Comparison of ENCODE assay signal across 8 cellular contexts in the genomic region with DNA sequence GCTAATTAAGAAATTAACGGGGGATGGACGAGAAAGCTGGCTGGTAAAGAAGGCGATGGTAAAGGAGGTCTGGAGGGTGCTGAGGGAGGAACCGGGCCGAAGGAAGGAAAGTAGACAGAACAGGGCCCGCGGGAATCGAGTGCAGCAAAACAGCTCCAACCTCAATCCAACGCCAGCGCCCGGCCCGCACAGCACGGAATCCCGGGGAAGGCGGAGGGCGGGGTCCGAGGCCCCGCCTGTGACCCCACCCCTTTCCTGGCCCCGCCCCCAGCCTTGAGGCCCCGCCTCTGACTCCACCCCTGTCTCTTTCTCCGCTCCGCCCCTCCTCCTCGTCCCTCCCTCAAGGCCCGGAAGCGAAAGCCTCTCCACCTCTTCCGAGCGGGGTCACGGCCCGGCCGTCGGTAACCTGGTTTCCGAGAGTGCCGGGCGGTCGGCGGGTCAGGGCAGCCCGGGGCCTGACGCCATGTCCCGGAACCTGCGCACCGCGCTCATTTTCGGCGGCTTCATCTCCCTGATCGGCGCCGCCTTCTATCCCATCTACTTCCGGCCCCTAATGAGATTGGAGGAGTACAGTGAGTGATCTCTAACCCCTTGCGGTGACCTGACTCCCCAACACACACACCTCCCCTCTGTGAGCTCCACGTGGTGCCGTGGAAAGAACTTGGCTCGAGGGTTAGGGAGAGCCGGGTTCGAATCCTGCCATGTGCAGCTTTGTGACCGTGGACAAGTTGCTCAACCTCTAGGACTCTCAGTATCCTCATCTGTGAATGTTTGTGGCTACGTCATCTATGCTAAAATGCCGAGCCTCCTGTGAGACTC. TPM values are rescaled to one million over a fixed set of nuclear protein-coding genes. Genes with fewer than 3 reads are reported as not detected.
DNase-seq lines count a peak whose midpoint lies in the region; ATAC-seq, FAIRE-seq and TF ChIP-seq lines count a peak whose summit lies in the region.

A gene (plus strand): TSS at position 370 of the 819 bp plus-strand sequence. CDS start 94 bp downstream, at position 464.

- TF ChIP-seq CTCF in H1 (IDR thresholded peaks at IDR 0.05; ENCODE audit: control extremely low read depth in 1 of 3, insufficient read depth in 1 of 3, low read depth in 1 of 3, low read length in 3 of 3): no peak

- FAIRE-seq in H1 (lab: Jason Lieb, UNC): peak; percentile 69

- peak within 1 kb of the TSS; percentile 71 for H3K18ac ChIP-seq in H1 (ENCODE audit: extremely low read depth, low read length)

- 0 out of 2 replicates have a peak, but pooled peaks cover 2% of the 10 kb centered on the region for H3K79me1 ChIP-seq in H1 (ENCODE audit: low read depth, low read length)

- no peaks in the 10 kb centered on the region for H3K36me3 ChIP-seq in H1 (ENCODE audit: control insufficient read depth in 2 of 4, insufficient read depth in 4 of 4, low read length in 3 of 4)

- H4K20me1 ChIP-seq in H1 (replicated peaks in 1 of 2; ENCODE audit: control insufficient read depth in 1 of 2, insufficient read depth in 2 of 2, low read length in 2 of 2): no peaks in the 10 kb centered on the region

- H3K14ac ChIP-seq in H1 (ENCODE audit: insufficient read length): no peak within 1 kb of the TSS

- no peak within 1 kb of the TSS for H3K23ac ChIP-seq in H1 (ENCODE audit: insufficient read length)

- in situ Hi-C loops in Caki2 (cut with HindIII; ENCODE audit: low pct_unique_long_range_greater_than_20kb, low sequenced_read_pairs): no loop called here

- H3K27me3 Mint-ChIP-seq in activated CD8-positive, alpha-beta memory T cell treated with anti-CD3 and anti-CD28 coated beads, Interleukin-2, amount 10 ng/mL, durations not matched to agents 7 days and 5 days: no peaks in the 10 kb centered on the region

- 4% methylated on average over 40 of the region's 57 CpGs; no CpG with 5 or more reads in 1 of the 2 experiments for whole genome bisulfite sequencing in H1 (ENCODE audit: extremely low coverage in 1 of 2, insufficient coverage in 1 of 2, insufficient read length in 1 of 2, insufficient replicate concordance in 2 of 2, low coverage in 1 of 2, low lambda C conversion rate in 2 of 2, missing lambda C conversion rate in 1 of 2), 2 experiments

- POLR2A ChIA-PET in H1 (lab: Charles Lee; ENCODE audit: partially characterized antibody): interaction anchor here (0.6 to 2.2 kb wide), 15 partner anchors 9 to 568 kb away, joined by 3 to 10 read pairs (median 3); no protein-coding TSS in a partner anchor

- H3K56ac ChIP-seq in H1 (replicated peaks; ENCODE audit: insufficient read length, low read depth, low read length): peak within 1 kb of the TSS; percentile 34

- H3K9me3 ChIP-seq in H1 (ENCODE audit: insufficient read depth in 2 of 2, low read depth in 1 of 2, low read length in 1 of 2): no peaks in the 10 kb centered on the region; a peak in 1 of 4 replicates

- H3K4me3 Mint-ChIP-seq in activated CD8-positive, alpha-beta memory T cell treated with anti-CD3 and anti-CD28 coated beads, Interleukin-2, amount 10 ng/mL, durations not matched to agents 7 days and 5 days: peak within 1 kb of the TSS; percentile 88

- H4K8ac ChIP-seq in H1 (ENCODE audit: extremely low read depth, insufficient read depth, low read length): peak within 1 kb of the TSS; percentile 95; the same call in 1 of the 2 replicates

- H3K23me2 ChIP-seq in H1 (ENCODE audit: low read depth, low read length): peaks cover 9% of the 10 kb centered on the region

- peaks cover 19% of the 10 kb centered on the region for H3K4me1 Mint-ChIP-seq in activated CD8-positive, alpha-beta memory T cell treated with anti-CD3 and anti-CD28 coated beads, Interleukin-2, amount 10 ng/mL, durations not matched to agents 7 days and 5 days

- H2BK20ac ChIP-seq in H1 (ENCODE audit: low read length): no peak within 1 kb of the TSS

- H2BK12ac ChIP-seq in H1 (ENCODE audit: low read depth, low read length): peak within 1 kb of the TSS; percentile 85; the same call in 1 of the 2 replicates

- H3K27ac Mint-ChIP-seq in activated CD8-positive, alpha-beta memory T cell treated with anti-CD3 and anti-CD28 coated beads, Interleukin-2, amount 10 ng/mL, durations not matched to agents 7 days and 5 days: peak within 1 kb of the TSS; percentile 97

- H3K9ac ChIP-seq in H1 (replicated peaks in 1 of 4; ENCODE audit: extremely low read depth in 1 of 4, low read depth in 3 of 4, low read length in 3 of 4): peak within 1 kb of the TSS; percentile 46 to 88 (median 78)

- H3K36me3 Mint-ChIP-seq in activated CD8-positive, alpha-beta memory T cell treated with anti-CD3 and anti-CD28 coated beads, Interleukin-2, amount 10 ng/mL, durations not matched to agents 7 days and 5 days: peaks cover 3% of the 10 kb centered on the region

- no peak for TF ChIP-seq RAD21 in H1 (IDR thresholded peaks at IDR 0.05 in 1 of 2, conservative IDR thresholded peaks at IDR 0.05 in 1 of 2; ENCODE audit: low read depth in 2 of 2, low read length in 2 of 2)

- DNase-seq in Caki2 (ENCODE audit: low read depth) (peak; percentile 84), HT-29 (ENCODE audit: low spot score) (peak; percentile 89), NOMO-1 treated with DMSO at 0.1 percent for 48 hours (lab: John Stamatoyannopoulos, UW; ENCODE audit: unreplicated experiment) (peak; percentile 88), H1 (ENCODE audit: low read depth in 1 of 2, low spot score in 2 of 2) (peak; percentile 61 to 93), mesenteric fat pad (ENCODE audit: low spot score) (peak; percentile 97)
- DNase-seq in activated CD8-positive, alpha-beta memory T cell treated with anti-CD3 and anti-CD28 coated beads, Interleukin-2, amount 10 ng/mL, durations not matched to agents 7 days and 5 days: peak; percentile 93
- peak; percentile 86 for DNase-seq in stimulated activated CD8-positive, alpha-beta memory T cell treated with anti-CD3 and anti-CD28 coated beads, Interleukin-15, amount 100 ng/mL, for 24 hours (ENCODE audit: low read depth)

- H4K5ac ChIP-seq in H1 (ENCODE audit: insufficient read length, low read depth, low read length): peak within 1 kb of the TSS; percentile 10

- H4K91ac ChIP-seq in H1 (replicated peaks; ENCODE audit: insufficient read length, low read length): peak within 1 kb of the TSS; percentile 45

- H2AK5ac ChIP-seq in H1 (ENCODE audit: low read depth, low read length): no peak within 1 kb of the TSS

- peak within 1 kb of the TSS; percentile 89 for H3K4ac ChIP-seq in H1 (replicated peaks; ENCODE audit: insufficient read length, low read depth, low read length)

- peak within 1 kb of the TSS; percentile 75 to 89 (median 82) for H3K4me3 ChIP-seq in H1 (ENCODE audit: extremely low read depth in 1 of 4, insufficient read depth in 2 of 4, low read depth in 3 of 4, low read length in 4 of 4)

- peak within 1 kb of the TSS; percentile 83 for H3K27ac ChIP-seq in H1 (ENCODE audit: low read depth, low read length)

- no peak for TF ChIP-seq EP300 in H1 (IDR thresholded peaks at IDR 0.05; ENCODE audit: borderline replicate concordance in 1 of 2, low read depth in 2 of 2, low read length in 2 of 2)

- no peak within 1 kb of the TSS for H2BK120ac ChIP-seq in H1 (replicated peaks; ENCODE audit: low read depth, low read length)

- peaks cover 3 to 7% (median 5%) of the 10 kb centered on the region in 4 experiments; a peak in 6 of 7 replicates for H3K4me1 ChIP-seq in H1 (replicated peaks in 1 of 4; ENCODE audit: control insufficient read depth in 3 of 4, insufficient read depth in 4 of 4, low read length in 3 of 4)

- peak within 1 kb of the TSS; percentile 59 for H2AFZ ChIP-seq in H1 (ENCODE audit: low read length)

- H3K79me2 ChIP-seq in H1 (ENCODE audit: control insufficient read depth in 1 of 2, insufficient read depth in 2 of 2, low read length in 2 of 2): 0 out of 4 replicates have a peak, but pooled peaks cover 0 to 7% of the 10 kb centered on the region in 2 experiments

- H2BK5ac ChIP-seq in H1 (ENCODE audit: low read depth, low read length): peak within 1 kb of the TSS; percentile 97

- H3K27me3 ChIP-seq in H1 (replicated peaks in 1 of 4; ENCODE audit: control insufficient read depth in 3 of 4, extremely low read depth in 1 of 4, insufficient read depth in 3 of 4, low read length in 3 of 4): peaks cover 0 to 8% (median 4%) of the 10 kb centered on the region in 4 experiments; a peak in 3 of 7 replicates

- CTCF ChIA-PET in activated CD8-positive, alpha-beta memory T cell treated with anti-CD3 and anti-CD28 coated beads, Interleukin-2, amount 10 ng/mL, durations not matched to agents 7 days and 5 days (lab: Charles Lee): interaction anchor here (1.1 to 2.2 kb wide), 5 partner anchors 25 to 74 kb away, joined by 3 to 8 read pairs (median 5); no protein-coding TSS in a partner anchor
- CTCF ChIA-PET in H1 (lab: Charles Lee; ENCODE audit: partially characterized antibody): interaction anchor here (1.1 to 2.8 kb wide), 7 partner anchors 12 to 169 kb away, joined by 3 to 13 read pairs (median 4); no protein-coding TSS in a partner anchor

- ATAC-seq in GM21360 (IDR thresholded peaks at IDR 0.05; ENCODE audit: unreplicated experiment): peak; percentile 93
- peak; percentile 94 for ATAC-seq in activated CD8-positive, alpha-beta memory T cell treated with anti-CD3 and anti-CD28 coated beads, Interleukin-2, amount 10 ng/mL, durations not matched to agents 7 days and 5 days

- H3K9me3 Mint-ChIP-seq in activated CD8-positive, alpha-beta memory T cell treated with anti-CD3 and anti-CD28 coated beads, Interleukin-2, amount 10 ng/mL, durations not matched to agents 7 days and 5 days (ENCODE audit: low read depth): peaks cover 3% of the 10 kb centered on the region

- peak; percentile 87 to 94 for TF ChIP-seq POLR2A in H1 (IDR thresholded peaks at IDR 0.05; ENCODE audit: control extremely low read depth in 1 of 2, low read depth in 2 of 2, low read length in 2 of 2)

- H2BK15ac ChIP-seq in H1 (ENCODE audit: low read length): peak within 1 kb of the TSS; percentile 54

- H3K4me2 ChIP-seq in H1 (ENCODE audit: insufficient read depth in 1 of 2, low read depth in 2 of 2, low read length in 2 of 2): peak within 1 kb of the TSS; percentile 80 to 95

TF ChIP-seq in H1, 55 proteins besides CTCF, POLR2A, EP300 and RAD21 (continues in another document):
- TF ChIP-seq TAF1 (IDR thresholded peaks at IDR 0.05; ENCODE audit: low read depth, low read length): peak; percentile 77; the same call in 1 of the 2 replicates

RNA-seq across cellular contexts. Expression of the gene that starts here (rescaled TPM):
- total RNA-seq in Caki2 (2014; rRNA removed; shearing (Covaris generic); ENCODE audit: low replicate concordance): 53.9 and 96.5 TPM in 2 replicates
- total RNA-seq in HT-29 (2014; rRNA removed; shearing (Covaris generic)): 19.4 and 22.5 TPM in 2 replicates
- 1 to 10 TPM; 9.6 to 9.9 TPM for total RNA-seq in activated CD8-positive, alpha-beta memory T cell treated with anti-CD3 and anti-CD28 coated beads, Interleukin-2, amount 10 ng/mL, durations not matched to agents 7 days and 5 days
- 30.9 and 36.9 TPM in 2 replicates for total RNA-seq in H1 (2021; fragmentation: NEBNext Ultra II Directional; extraction: Animal tissue kit (Norgen Biotek cat#: 25700))
- 15.8 and 21.9 TPM in 2 replicates for polyA plus RNA-seq in H1 (2011; rRNA removed)
- 33.6 TPM for polyA plus RNA-seq in H1 (2011; cell fraction: cytosol; rRNA removed)
- polyA plus RNA-seq in H1 (2011; cell fraction: nucleus; rRNA removed): 10.5 TPM
- 35.0 to 46.1 TPM (median 40.6 TPM) in 4 replicates for polyA plus RNA-seq in H1 (2012, experiment 1 of 2)
- 19.5 TPM for polyA plus RNA-seq in H1 (2012, experiment 2 of 2)
- polyA plus RNA-seq in H1 (2013, experiment 1 of 2): 40.4 TPM
- 42.1 TPM for polyA plus RNA-seq in H1 (2013, experiment 2 of 2)
- 1.7 and 3.7 TPM in 2 replicates for polyA minus RNA-seq in H1 (2011; rRNA and poly(A)+ RNA removed)
- polyA minus RNA-seq in H1 (2011; cell fraction: cytosol; rRNA and poly(A)+ RNA removed): 7.4 TPM
- polyA minus RNA-seq in H1 (2011; cell fraction: nucleus; rRNA and poly(A)+ RNA removed): 11.1 TPM
- 25.7 TPM for total RNA-seq in mesenteric fat pad

Comparison
In these comparisons a context has a peak if more than half of its experiments do, and no peak if none do; other contexts are left out.
1. Peak in every context shown above with its lines: DNase-seq, ATAC-seq, H3K4me3 ChIP-seq and H3K27ac ChIP-seq.